Comparison of ENCODE assay signal across 34 cellular contexts in genomic region chr22:33099593-33099992, GRCh38. TPM values are rescaled to one million over a fixed set of nuclear protein-coding genes. Genes with fewer than 3 reads are reported as not detected.
"Had no signal": no experiment of that assay in that cellular context is flagged by ENCODE, and none has a peak within 500 bp of the region (broad histone marks: within the 10 kb centered on the region; RNA-seq: fewer than 3 reads in every experiment).

No MANE protein-coding gene starts in this region.

- H3K27me3 Mint-ChIP-seq: activated CD4-positive, alpha-beta memory T cell treated with anti-CD3 and anti-CD28 coated beads, Interleukin-2, amount 10 ng/mL, durations not matched to agents 7 days and 5 days; activated CD4-positive, alpha-beta T cell treated with anti-CD3 and anti-CD28 coated beads, Interleukin-2, amount 10 ng/mL, durations not matched to agents 24 days and 14 days; activated CD8-positive, alpha-beta memory T cell treated with anti-CD3 and anti-CD28 coated beads, Interleukin-2, amount 10 ng/mL, durations not matched to agents 7 days and 5 days; activated naive CD4-positive, alpha-beta T cell treated with anti-CD3 and anti-CD28 coated beads, Interleukin-2, amount 10 ng/mL, durations not matched to agents 7 days and 5 days; activated naive CD8-positive, alpha-beta T cell treated with anti-CD3 and anti-CD28 coated beads, Interleukin-2, amount 10 ng/mL, durations not matched to agents 7 days and 5 days had no signal

- H3K27ac Mint-ChIP-seq: activated B cell treated with CpG ODN at 0.5 μM for 24 hours; activated CD4-positive, alpha-beta memory T cell treated with anti-CD3 and anti-CD28 coated beads, Interleukin-2, amount 10 ng/mL, durations not matched to agents 7 days and 5 days; activated CD4-positive, alpha-beta T cell treated with anti-CD3 and anti-CD28 coated beads, Interleukin-2, amount 10 ng/mL, durations not matched to agents 24 days and 14 days; activated CD8-positive, alpha-beta memory T cell treated with anti-CD3 and anti-CD28 coated beads, Interleukin-2, amount 10 ng/mL, durations not matched to agents 7 days and 5 days; activated CD8-positive, alpha-beta T cell treated with anti-CD3 and anti-CD28 coated beads, Interleukin-2, amount 10 ng/mL, durations not matched to agents 7 days and 5 days; activated naive CD4-positive, alpha-beta T cell treated with anti-CD3 and anti-CD28 coated beads, Interleukin-2, amount 10 ng/mL, durations not matched to agents 7 days and 5 days; activated naive CD4-positive, alpha-beta T cell treated with anti-CD3 and anti-CD28 coated beads, Interleukin-2, amount 50 U/mL, for 24 hours; activated naive CD8-positive, alpha-beta T cell; activated naive CD8-positive, alpha-beta T cell treated with anti-CD3 and anti-CD28 coated beads, Interleukin-2, amount 10 ng/mL, durations not matched to agents 7 days and 5 days; activated naive CD8-positive, alpha-beta T cell treated with anti-CD3 and anti-CD28 coated beads, Interleukin-2, amount 50 U/mL, for 24 hours; activated T-cell treated with anti-CD3 and anti-CD28 coated beads, Interleukin-2, amount 50 U/mL, for 24 hours; activated T-helper 2 cell treated with anti-CD3 and anti-CD28 coated beads, Interferon-gamma antibody, Interleukin-2, Interleukin-4, amounts not matched to agents 10 μg/mL and 5 μg/mL and 100 μg/mL, durations not matched to agents 14 hours and 24 hours and 36 hours; brain; T-helper 1 cell treated with Interleukin-12 subunit alpha and Interleukin-12 subunit beta and Interleukin-4 antibody, amounts not matched to agents 30 μg/mL and 1 μg/mL, for 36 hours; T-helper 2 cell treated with Interferon-gamma antibody and Interleukin-4, amounts not matched to agents 5 μg/mL and 100 μg/mL, for 36 hours had no signal

- H3K4me1 Mint-ChIP-seq: activated B cell treated with CpG ODN at 0.5 μM for 24 hours; activated CD4-positive, alpha-beta memory T cell treated with anti-CD3 and anti-CD28 coated beads, Interleukin-2, amount 10 ng/mL, durations not matched to agents 7 days and 5 days; activated CD4-positive, alpha-beta T cell treated with anti-CD3 and anti-CD28 coated beads, Interleukin-2, amount 10 ng/mL, durations not matched to agents 24 days and 14 days; activated CD8-positive, alpha-beta memory T cell treated with anti-CD3 and anti-CD28 coated beads, Interleukin-2, amount 10 ng/mL, durations not matched to agents 7 days and 5 days; activated naive CD4-positive, alpha-beta T cell treated with anti-CD3 and anti-CD28 coated beads, Interleukin-2, amount 10 ng/mL, durations not matched to agents 7 days and 5 days; activated naive CD4-positive, alpha-beta T cell treated with anti-CD3 and anti-CD28 coated beads, Interleukin-2, amount 50 U/mL, for 24 hours; activated naive CD8-positive, alpha-beta T cell treated with anti-CD3 and anti-CD28 coated beads, Interleukin-2, amount 10 ng/mL, durations not matched to agents 7 days and 5 days; activated naive CD8-positive, alpha-beta T cell treated with anti-CD3 and anti-CD28 coated beads, Interleukin-2, amount 50 U/mL, for 24 hours had no signal

- H3K36me3 Mint-ChIP-seq: activated CD8-positive, alpha-beta memory T cell treated with anti-CD3 and anti-CD28 coated beads, Interleukin-2, amount 10 ng/mL, durations not matched to agents 7 days and 5 days; activated naive CD4-positive, alpha-beta T cell treated with anti-CD3 and anti-CD28 coated beads, Interleukin-2, amount 10 ng/mL, durations not matched to agents 7 days and 5 days; activated naive CD4-positive, alpha-beta T cell treated with anti-CD3 and anti-CD28 coated beads, Interleukin-2, amount 50 U/mL, for 24 hours; activated naive CD8-positive, alpha-beta T cell; activated naive CD8-positive, alpha-beta T cell treated with anti-CD3 and anti-CD28 coated beads, Interleukin-2, amount 10 ng/mL, durations not matched to agents 7 days and 5 days; brain had no signal

- ATAC-seq: activated CD8-positive, alpha-beta memory T cell treated with anti-CD3 and anti-CD28 coated beads, Interleukin-2, amount 10 ng/mL, durations not matched to agents 7 days and 5 days; activated CD8-positive, alpha-beta T cell treated with anti-CD3 and anti-CD28 coated beads, Interleukin-2, amount 10 ng/mL, durations not matched to agents 7 days and 5 days; activated naive CD8-positive, alpha-beta T cell treated with anti-CD3 and anti-CD28 coated beads, Interleukin-2, amount 50 U/mL, for 24 hours had no signal

- H3K4me3 ChIP-seq: ascending aorta had no signal

- H3K9me3 Mint-ChIP-seq: activated CD4-positive, alpha-beta T cell treated with anti-CD3 and anti-CD28 coated beads, Interleukin-2, amount 10 ng/mL, durations not matched to agents 24 days and 14 days; activated naive CD4-positive, alpha-beta T cell treated with anti-CD3 and anti-CD28 coated beads, Interleukin-2, amount 50 U/mL, for 24 hours; activated naive CD8-positive, alpha-beta T cell treated with anti-CD3 and anti-CD28 coated beads, Interleukin-2, amount 50 U/mL, for 24 hours; T-helper 1 cell treated with Interleukin-12 subunit alpha and Interleukin-12 subunit beta and Interleukin-4 antibody, amounts not matched to agents 30 μg/mL and 1 μg/mL, for 36 hours; T-helper 2 cell treated with Interferon-gamma antibody and Interleukin-4, amounts not matched to agents 5 μg/mL and 100 μg/mL, for 36 hours had no signal

- H3K4me3 Mint-ChIP-seq: activated B cell treated with CpG ODN at 0.5 μM for 24 hours; activated CD4-positive, alpha-beta memory T cell treated with anti-CD3 and anti-CD28 coated beads, Interleukin-2, amount 10 ng/mL, durations not matched to agents 7 days and 5 days; activated CD4-positive, alpha-beta T cell treated with anti-CD3 and anti-CD28 coated beads, Interleukin-2, amount 10 ng/mL, durations not matched to agents 24 days and 14 days; activated CD8-positive, alpha-beta memory T cell treated with anti-CD3 and anti-CD28 coated beads, Interleukin-2, amount 10 ng/mL, durations not matched to agents 7 days and 5 days; activated CD8-positive, alpha-beta T cell treated with anti-CD3 and anti-CD28 coated beads, Interleukin-2, amount 10 ng/mL, durations not matched to agents 7 days and 5 days; activated naive CD4-positive, alpha-beta T cell treated with anti-CD3 and anti-CD28 coated beads, Interleukin-2, amount 10 ng/mL, durations not matched to agents 7 days and 5 days; activated naive CD4-positive, alpha-beta T cell treated with anti-CD3 and anti-CD28 coated beads, Interleukin-2, amount 50 U/mL, for 24 hours; activated naive CD8-positive, alpha-beta T cell; activated naive CD8-positive, alpha-beta T cell treated with anti-CD3 and anti-CD28 coated beads, Interleukin-2, amount 10 ng/mL, durations not matched to agents 7 days and 5 days; activated naive CD8-positive, alpha-beta T cell treated with anti-CD3 and anti-CD28 coated beads, Interleukin-2, amount 50 U/mL, for 24 hours; activated T-cell treated with anti-CD3 and anti-CD28 coated beads, Interleukin-2, amount 50 U/mL, for 24 hours; brain; T-helper 1 cell treated with Interleukin-12 subunit alpha and Interleukin-12 subunit beta and Interleukin-4 antibody, amounts not matched to agents 30 μg/mL and 1 μg/mL, for 36 hours; T-helper 2 cell treated with Interferon-gamma antibody and Interleukin-4, amounts not matched to agents 5 μg/mL and 100 μg/mL, for 36 hours had no signal

- H3K9me3 ChIP-seq: ascending aorta had no signal

- H3K36me3 ChIP-seq: ascending aorta had no signal

- H3K4me1 ChIP-seq: ascending aorta had no signal

- H3K27ac ChIP-seq: ascending aorta, VCaP had no signal

- DNase-seq: activated B cell treated with CpG ODN at 0.5 μM for 24 hours; activated CD4-positive, alpha-beta memory T cell treated with anti-CD3 and anti-CD28 coated beads, Interleukin-2, amount 10 ng/mL, durations not matched to agents 7 days and 5 days; activated CD4-positive, alpha-beta T cell treated with anti-CD3 and anti-CD28 coated beads for 4 hours; activated CD4-positive, alpha-beta T cell treated with anti-CD3 and anti-CD28 coated beads, Interleukin-2, amount 10 ng/mL, durations not matched to agents 24 days and 14 days; activated CD4-positive, alpha-beta T cell treated with anti-CD3 and anti-CD28 coated beads, Interleukin-2, amount 50 U/mL, for 1 hour; activated CD4-positive, alpha-beta T cell treated with anti-CD3 and anti-CD28 coated beads, Interleukin-2, amount 50 U/mL, for 4 hours; activated CD4-positive, CD25-positive, alpha-beta regulatory T cell treated with anti-CD3 and anti-CD28 coated beads, Interleukin-2, amount 50 U/mL, for 72 hours; activated CD8-positive, alpha-beta memory T cell treated with anti-CD3 and anti-CD28 coated beads for 24 hours; activated CD8-positive, alpha-beta memory T cell treated with anti-CD3 and anti-CD28 coated beads, Interleukin-2, amount 10 ng/mL, durations not matched to agents 7 days and 5 days; activated CD8-positive, alpha-beta memory T cell treated with anti-CD3 and anti-CD28 coated beads, Interleukin-2, amount 50 U/mL, for 48 hours; activated CD8-positive, alpha-beta T cell treated with anti-CD3 and anti-CD28 coated beads, Interleukin-2, amount 10 ng/mL, durations not matched to agents 7 days and 5 days; activated effector memory CD4-positive, alpha-beta T cell treated with Interleukin-2 at 50 U/mL for 16 hours; activated gamma-delta T cell; activated naive CD4-positive, alpha-beta T cell treated with anti-CD3 and anti-CD28 coated beads, Interleukin-2, amount 10 ng/mL, durations not matched to agents 7 days and 5 days; activated naive CD4-positive, alpha-beta T cell treated with Interleukin-2 at 50 U/mL for 16 hours; activated naive CD8-positive, alpha-beta T cell treated with anti-CD3 and anti-CD28 coated beads, Interleukin-2, amount 10 ng/mL, durations not matched to agents 7 days and 5 days; activated naive CD8-positive, alpha-beta T cell treated with anti-CD3 and anti-CD28 coated beads, Interleukin-2, amount 50 U/mL, for 24 hours; activated T-cell treated with anti-CD3 and anti-CD28 coated beads, Interleukin-2, amount 50 U/mL, for 24 hours; activated T-cell treated with anti-CD3 and anti-CD28 coated beads, Interleukin-2, amount 50 U/mL, for 48 hours; amygdala; anterior cingulate cortex; central memory CD4-positive, alpha-beta T cell; T-helper 1 cell; T-helper 2 cell; T-helper 9 cell had no signal

- FAIRE-seq: TTC549 had no signal

- H3K27me3 ChIP-seq: ascending aorta had no signal

RNA-seq across cellular contexts. Expression of gene SYN3, which starts 41.4 kb away (rescaled TPM):
- total RNA-seq: activated CD4-positive, alpha-beta memory T cell treated with anti-CD3 and anti-CD28 coated beads, Interleukin-2, amount 10 ng/mL, durations not matched to agents 7 days and 5 days; activated CD4-positive, alpha-beta T cell treated with anti-CD3 and anti-CD28 coated beads, Interleukin-2, amount 10 ng/mL, durations not matched to agents 24 days and 14 days; activated CD8-positive, alpha-beta memory T cell treated with anti-CD3 and anti-CD28 coated beads, Interleukin-2, amount 10 ng/mL, durations not matched to agents 7 days and 5 days; activated CD8-positive, alpha-beta T cell treated with anti-CD3 and anti-CD28 coated beads, Interleukin-2, amount 10 ng/mL, durations not matched to agents 7 days and 5 days; activated naive CD8-positive, alpha-beta T cell treated with anti-CD3 and anti-CD28 coated beads, Interleukin-2, amount 10 ng/mL, durations not matched to agents 7 days and 5 days; activated T-helper 2 cell treated with anti-CD3 and anti-CD28 coated beads, Interferon-gamma antibody, Interleukin-2, Interleukin-4, amounts not matched to agents 10 μg/mL and 5 μg/mL and 100 μg/mL, durations not matched to agents 14 hours and 24 hours and 36 hours; ascending aorta had no signal
